Comparison of ENCODE assay signal across 8 cellular contexts in genomic region chr5:42991477-42992034, GRCh38. TPM values are rescaled to one million over a fixed set of nuclear protein-coding genes. Genes with fewer than 3 reads are reported as not detected.
A peak's percentile ranks its signal among the peaks of the same experiment; 100 is the strongest.
DNase-seq lines count a peak whose midpoint lies in the region; ATAC-seq and TF ChIP-seq lines count a peak whose summit lies in the region.

No MANE protein-coding gene starts in this region.

- no peak for DNase-seq in CD8-positive, alpha-beta T cell
- DNase-seq in mesothelial cell of epicardium (ENCODE audit: low spot score in 2 of 2, unreplicated experiment in 2 of 2) (no peak), NCI-H1694 treated with DMSO at 0.1 percent for 48 hours (lab: John Stamatoyannopoulos, UW) (no peak), NCI-H2081 treated with DMSO at 0.1 percent for 48 hours (lab: John Stamatoyannopoulos, UW) (no peak)
- no peak for DNase-seq in stimulated activated naive CD4-positive, alpha-beta T cell (lab: John Stamatoyannopoulos, UW)

- no peak for TF ChIP-seq CTCF in CD8-positive, alpha-beta T cell (IDR thresholded peaks at IDR 0.05)
- TF ChIP-seq CTCF in mesothelial cell of epicardium (IDR thresholded peaks at IDR 0.05; ENCODE audit: unreplicated experiment) = no peak

- H3K9me3 Mint-ChIP-seq in CD8-positive, alpha-beta T cell = no peaks in the 10 kb centered on the region
- H3K9me3 Mint-ChIP-seq in mesothelial cell of epicardium = peaks cover 19% of the 10 kb centered on the region

- H3K36me3 Mint-ChIP-seq in CD8-positive, alpha-beta T cell = peaks cover 49% of the 10 kb centered on the region
- no peaks in the 10 kb centered on the region for H3K36me3 Mint-ChIP-seq in mesothelial cell of epicardium

- peak overlapping the region; percentile 99 for H3K4me3 Mint-ChIP-seq in CD8-positive, alpha-beta T cell
- peak overlapping the region; percentile 85 for H3K4me3 Mint-ChIP-seq in mesothelial cell of epicardium

- intact Hi-C loops in CD8-positive, alpha-beta T cell (cut with DNase I, micrococcal nuclease) = loop anchor here (1.0 to 10.0 kb wide), 11 partner anchors 40 to 1121 kb away; partner anchors contain the start of genes TMEM267 (in 2 of the 2), HMGCS1 (in 1 of the 2), OXCT1 (in 1 of the 2) and RIMOC1 (in 1 of the 2)

- H3K27me3 ChIP-seq in CD8-positive, alpha-beta T cell (ENCODE audit: insufficient read depth, low read length) = no peaks in the 10 kb centered on the region

- H3K9me3 ChIP-seq in CD8-positive, alpha-beta T cell (ENCODE audit: low read length) = no peaks in the 10 kb centered on the region

- H3K4me1 ChIP-seq in CD8-positive, alpha-beta T cell (ENCODE audit: insufficient read depth, low read length) = peaks cover 46% of the 10 kb centered on the region

- no peaks in the 10 kb centered on the region for H3K36me3 ChIP-seq in CD8-positive, alpha-beta T cell (ENCODE audit: insufficient read depth, low read length)

- CTCF ChIA-PET in CD8-positive, alpha-beta T cell (lab: Charles Lee) = interaction anchor here (0.7 to 10.9 kb wide), 9 partner anchors 16 to 492 kb away, joined by 3 to 114 read pairs (median 73); partner anchors contain the start of gene TMEM267

- peak overlapping the region; percentile 92 for H3K4me3 ChIP-seq in CD8-positive, alpha-beta T cell (ENCODE audit: low read depth, low read length)

- POLR2A ChIA-PET in CD8-positive, alpha-beta T cell (lab: Charles Lee) = interaction anchor here (0.5 to 12.1 kb wide), 18 partner anchors 10 to 494 kb away, joined by 3 to 565 read pairs (median 6); partner anchors contain the start of genes ANXA2R, TMEM267 and ZNF131

- no peak for ATAC-seq in CD8-positive, alpha-beta T cell
- peak; percentile 27 for ATAC-seq in GM19438 (IDR thresholded peaks at IDR 0.05; ENCODE audit: low read depth, unreplicated experiment)
- ATAC-seq in HG03432 (IDR thresholded peaks at IDR 0.05; ENCODE audit: unreplicated experiment) = peak; percentile 35

- H3K4me1 Mint-ChIP-seq in CD8-positive, alpha-beta T cell (ENCODE audit: low read depth) = peaks cover 64% of the 10 kb centered on the region
- H3K4me1 Mint-ChIP-seq in mesothelial cell of epicardium = peaks cover 12% of the 10 kb centered on the region

- H3K27ac Mint-ChIP-seq in CD8-positive, alpha-beta T cell = peak overlapping the region; percentile 100
- peak overlapping the region; percentile 82 for H3K27ac Mint-ChIP-seq in mesothelial cell of epicardium

- peak overlapping the region; percentile 97 for H3K27ac ChIP-seq in CD8-positive, alpha-beta T cell (ENCODE audit: low read depth, low read length)
- peak overlapping the region; percentile 37 for H3K27ac ChIP-seq in angular gyrus (ENCODE audit: low read depth, low read length)

- no peaks in the 10 kb centered on the region for H3K27me3 Mint-ChIP-seq in CD8-positive, alpha-beta T cell (ENCODE audit: low read depth)
- H3K27me3 Mint-ChIP-seq in mesothelial cell of epicardium (ENCODE audit: low read depth) = peaks cover 74% of the 10 kb centered on the region

RNA-seq across cellular contexts. Expression of gene ANXA2R, which starts 48.6 kb away (rescaled TPM):
- total RNA-seq in CD8-positive, alpha-beta T cell = 10 to 100 TPM; 38.2 to 39.5 TPM
- total RNA-seq in mesothelial cell of epicardium = 1.4 to 1.9 TPM (median 1.7 TPM) in 3 replicates

Comparison
In these comparisons a context has a peak if more than half of its experiments do, and no peak if none do; other contexts are left out.
1. RNA of gene ANXA2R, which starts 48.6 kb away (total RNA-seq): 38.2 to 39.5 TPM in CD8-positive, alpha-beta T cell; 1.4 to 1.9 TPM in mesothelial cell of epicardium; every median in the first group is over 10 times any median in the second.